Comparison of ENCODE assay signal across 13 cellular contexts in genomic region chr6:54586251-54586650, GRCh38.
DNase-seq lines count a peak whose midpoint lies in the region; TF ChIP-seq lines count a peak whose summit lies in the region.
"Had no signal": no experiment of that assay in that cellular context is flagged by ENCODE, and none has a peak within 500 bp of the region (broad histone marks: within the 10 kb centered on the region; RNA-seq: fewer than 3 reads in every experiment).

No MANE protein-coding gene starts in this region.

- intact Hi-C loops in thyroid gland (cut with DNase I), result no loop called here

- H3K9ac ChIP-seq in neural progenitor cell, result no peak overlapping the region

- H3K27me3 ChIP-seq in neural progenitor cell (no peaks in the 10 kb centered on the region), thyroid gland (no peaks in the 10 kb centered on the region)
- H3K27me3 ChIP-seq: pancreas, transverse colon had no signal

- DNase-seq in EH (ENCODE audit: low read depth) (peak; percentile 73), LHCN-M2 (ENCODE audit: low read depth) (peak; percentile 12), epithelial cell of esophagus (ENCODE audit: low read depth) (peak; percentile 67), skeletal muscle cell (ENCODE audit: low read depth) (peak; percentile 14), neural progenitor cell (ENCODE audit: low spot score) (no peak), thyroid gland (no peak), GM13976 (ENCODE audit: low spot score) (no peak)
- DNase-seq: CD4-positive, CD25-positive, alpha-beta regulatory T cell; NCI-H1930; pancreas; transverse colon had no signal

- H3K4me1 ChIP-seq in neural progenitor cell, result no peaks in the 10 kb centered on the region
- no peaks in the 10 kb centered on the region for H3K4me1 ChIP-seq in thyroid gland
- H3K4me1 ChIP-seq: pancreas, transverse colon had no signal

- H2AFZ ChIP-seq in neural progenitor cell (replicated peaks), result no peak overlapping the region

- H3K27me3 Mint-ChIP-seq in neural progenitor cell (ENCODE audit: insufficient read depth, low read depth), result no peaks in the 10 kb centered on the region
- H3K27me3 Mint-ChIP-seq: CD4-positive, CD25-positive, alpha-beta regulatory T cell had no signal

- H3K4me3 Mint-ChIP-seq in neural progenitor cell, result no peak overlapping the region
- H3K4me3 Mint-ChIP-seq: activated T-helper 1 cell treated with anti-CD3 and anti-CD28 coated beads, Interleukin-12 subunit alpha, Interleukin-12 subunit beta, Interleukin-2, Interleukin-4 antibody, amounts not matched to agents 30 ng/mL and 10 ng/mL and 1 ng/mL, durations not matched to agents 14 hours and 24 hours and 36 hours; CD4-positive, CD25-positive, alpha-beta regulatory T cell; stimulated activated effector memory CD8-positive, alpha-beta T cell treated with anti-CD3 and anti-CD28 coated beads, Interleukin-12 subunit alpha, Interleukin-12 subunit beta, amount 100 ng/mL, for 72 hours had no signal

- H3K4me3 ChIP-seq in epithelial cell of esophagus (ENCODE audit: low read length), result no peak overlapping the region
- no peak overlapping the region for H3K4me3 ChIP-seq in skeletal muscle cell (ENCODE audit: low read depth, low read length)
- no peak overlapping the region for H3K4me3 ChIP-seq in neural progenitor cell
- H3K4me3 ChIP-seq in thyroid gland (replicated peaks in 1 of 3), result no peak overlapping the region
- H3K4me3 ChIP-seq: pancreas, transverse colon had no signal

- no peak overlapping the region for H3K27ac Mint-ChIP-seq in neural progenitor cell
- H3K27ac Mint-ChIP-seq: activated T-helper 1 cell treated with anti-CD3 and anti-CD28 coated beads, Interleukin-12 subunit alpha, Interleukin-12 subunit beta, Interleukin-2, Interleukin-4 antibody, amounts not matched to agents 30 ng/mL and 10 ng/mL and 1 ng/mL, durations not matched to agents 14 hours and 24 hours and 36 hours; CD4-positive, CD25-positive, alpha-beta regulatory T cell; stimulated activated effector memory CD8-positive, alpha-beta T cell treated with anti-CD3 and anti-CD28 coated beads, Interleukin-12 subunit alpha, Interleukin-12 subunit beta, amount 100 ng/mL, for 72 hours had no signal

- TF ChIP-seq CTCF in epithelial cell of esophagus (IDR thresholded peaks at IDR 0.05; ENCODE audit: insufficient read depth, low read depth, low read length, missing control alignments) (no peak), neural progenitor cell (IDR thresholded peaks at IDR 0.05) (no peak), thyroid gland (IDR thresholded peaks at IDR 0.05) (no peak), GM13976 (IDR thresholded peaks at IDR 0.05; ENCODE audit: borderline replicate concordance, control extremely low read depth, extremely low read depth, insufficient read depth, missing control alignments) (no peak)

- H3K9me3 ChIP-seq in neural progenitor cell (ENCODE audit: low read depth) (no peaks in the 10 kb centered on the region), thyroid gland (no peaks in the 10 kb centered on the region)
- H3K9me3 ChIP-seq: pancreas, transverse colon had no signal

- H3F3A ChIP-seq in neural progenitor cell (ENCODE audit: low read depth), result no peaks in the 10 kb centered on the region

- no peak for TF ChIP-seq POLR2A in thyroid gland (IDR thresholded peaks at IDR 0.05)

- no peaks in the 10 kb centered on the region for H3K36me3 Mint-ChIP-seq in neural progenitor cell
- H3K36me3 Mint-ChIP-seq: CD4-positive, CD25-positive, alpha-beta regulatory T cell; stimulated activated effector memory CD8-positive, alpha-beta T cell treated with anti-CD3 and anti-CD28 coated beads, Interleukin-12 subunit alpha, Interleukin-12 subunit beta, amount 100 ng/mL, for 72 hours had no signal

- H3K27ac ChIP-seq in neural progenitor cell, result no peak overlapping the region
- no peak overlapping the region for H3K27ac ChIP-seq in thyroid gland
- H3K27ac ChIP-seq: pancreas, transverse colon had no signal

- H3K9me3 Mint-ChIP-seq in neural progenitor cell, result peaks cover 10% of the 10 kb centered on the region
- H3K9me3 Mint-ChIP-seq: activated T-helper 1 cell treated with anti-CD3 and anti-CD28 coated beads, Interleukin-12 subunit alpha, Interleukin-12 subunit beta, Interleukin-2, Interleukin-4 antibody, amounts not matched to agents 30 ng/mL and 10 ng/mL and 1 ng/mL, durations not matched to agents 14 hours and 24 hours and 36 hours had no signal

- no peaks in the 10 kb centered on the region for H3K79me2 ChIP-seq in neural progenitor cell (ENCODE audit: low read depth)

- H4K20me1 ChIP-seq in neural progenitor cell (ENCODE audit: low read depth), result no peaks in the 10 kb centered on the region

- H3K4me2 ChIP-seq in neural progenitor cell, result no peak overlapping the region

- H3K4me1 Mint-ChIP-seq in neural progenitor cell, result no peaks in the 10 kb centered on the region
- H3K4me1 Mint-ChIP-seq: CD4-positive, CD25-positive, alpha-beta regulatory T cell; stimulated activated effector memory CD8-positive, alpha-beta T cell treated with anti-CD3 and anti-CD28 coated beads, Interleukin-12 subunit alpha, Interleukin-12 subunit beta, amount 100 ng/mL, for 72 hours had no signal

- H3K36me3 ChIP-seq in neural progenitor cell (peaks cover under 1% of the 10 kb centered on the region), thyroid gland (no peaks in the 10 kb centered on the region)
- H3K36me3 ChIP-seq: pancreas, transverse colon had no signal

- in situ Hi-C loops in GM13976 (cut with MboI; ENCODE audit: low sequenced_read_pairs, unreplicated experiment), result no loop called here

Comparison
In these comparisons a context has a peak if more than half of its experiments do, and no peak if none do; other contexts are left out.
1. DNase-seq: peak in EH (single experiment), LHCN-M2 (single experiment), epithelial cell of esophagus (single experiment) and skeletal muscle cell (single experiment); none in neural progenitor cell (single experiment), thyroid gland (0 of 2) and GM13976 (single experiment).